In the genomic region with DNA sequence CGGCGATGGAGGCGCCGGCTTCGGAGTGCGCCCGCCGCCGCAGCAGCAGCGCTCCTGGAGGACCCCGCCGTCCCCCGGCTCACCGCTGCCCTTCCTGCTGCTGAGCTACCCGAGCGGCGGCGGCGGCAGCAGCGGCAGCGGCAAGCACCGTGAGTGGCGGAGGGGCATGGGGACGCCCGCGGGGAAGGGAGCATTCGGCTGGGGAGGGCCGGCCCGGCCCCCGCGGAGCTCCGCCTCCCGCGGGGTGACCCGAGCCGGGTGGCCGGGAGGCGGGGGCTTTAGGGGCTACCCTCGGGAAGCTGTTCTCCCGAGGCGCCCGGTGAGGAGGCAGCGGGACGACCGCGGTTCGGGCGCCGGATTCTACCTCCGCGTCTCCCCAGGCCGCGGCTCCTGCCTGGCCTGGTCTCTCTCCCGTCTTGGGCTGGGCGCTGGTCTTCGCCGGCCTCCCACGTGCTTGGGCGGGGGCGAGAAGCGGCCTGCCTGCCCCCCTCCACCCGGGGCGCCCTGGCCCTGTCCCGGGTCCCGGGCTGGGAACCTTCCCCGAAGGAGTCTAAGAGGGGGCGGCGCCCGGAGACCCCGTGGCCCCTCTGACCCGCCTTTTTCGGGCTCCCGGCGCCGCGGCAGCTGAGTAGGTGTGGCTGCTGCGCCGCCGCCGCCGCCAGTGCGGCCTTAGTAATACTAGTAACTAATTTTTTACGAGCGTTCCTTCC, we compare ENCODE assay signal across 8 cellular contexts. TPM values are rescaled to one million over a fixed set of nuclear protein-coding genes. Genes with fewer than 3 reads are reported as not detected.
A peak's percentile ranks its signal among the peaks of the same experiment; 100 is the strongest.
DNase-seq lines count a peak whose midpoint lies in the region; ATAC-seq and TF ChIP-seq lines count a peak whose summit lies in the region.

No MANE protein-coding gene starts in this region.

- H3K14ac ChIP-seq in neuronal stem cell (ENCODE audit: low read length): no peak overlapping the region

- H3K9ac ChIP-seq in HUES48 (ENCODE audit: low read depth, low read length) (peak overlapping the region; percentile 67), neuronal stem cell (ENCODE audit: low read depth, low read length, poor library complexity) (peak overlapping the region; percentile 93)

- no peak overlapping the region for H4K8ac ChIP-seq in neuronal stem cell (ENCODE audit: low read depth, low read length)

- H2BK12ac ChIP-seq in neuronal stem cell (ENCODE audit: low read length): no peak overlapping the region

- H2BK5ac ChIP-seq in neuronal stem cell (ENCODE audit: low read length): peak overlapping the region; percentile 93

- H3K79me1 ChIP-seq in neuronal stem cell (ENCODE audit: low read depth, low read length): no peaks in the 10 kb centered on the region

- no CpG with 5 or more reads among the region's 84 CpGs for WGBS in neuronal stem cell (ENCODE audit: extremely low coverage in 2 of 2, insufficient read length in 2 of 2, insufficient replicate concordance in 1 of 2), 2 donors

- H3K27me3 ChIP-seq in HUES48 (ENCODE audit: control insufficient read depth, insufficient read depth, low read length): no peaks in the 10 kb centered on the region
- H3K27me3 ChIP-seq in neuronal stem cell (ENCODE audit: control insufficient read depth in 3 of 3, insufficient read depth in 3 of 3, low read depth in 1 of 3, low read length in 3 of 3): no peaks in the 10 kb centered on the region
- H3K27me3 ChIP-seq in thoracic aorta (replicated peaks; ENCODE audit: insufficient read depth): no peaks in the 10 kb centered on the region

- TF ChIP-seq CTCF in thoracic aorta (IDR thresholded peaks at IDR 0.05): peak; percentile 22

- H3K9me3 ChIP-seq in HUES48 (ENCODE audit: control insufficient read depth, insufficient read depth, low read length): no peaks in the 10 kb centered on the region
- H3K9me3 ChIP-seq in neuronal stem cell (replicated peaks in 1 of 2; ENCODE audit: control insufficient read depth in 2 of 2, insufficient read depth in 1 of 2, low read depth in 1 of 2, low read length in 2 of 2): no peaks in the 10 kb centered on the region
- H3K9me3 ChIP-seq in thoracic aorta: no peaks in the 10 kb centered on the region

- peak overlapping the region; percentile 70 for H2AK5ac ChIP-seq in neuronal stem cell (ENCODE audit: low read depth, low read length)

- H3K18ac ChIP-seq in neuronal stem cell (ENCODE audit: low read length): peak overlapping the region; percentile 99

- H3K4me2 ChIP-seq in neuronal stem cell (ENCODE audit: insufficient read depth, low read length, poor library complexity, severe bottlenecking): peak overlapping the region; percentile 66

- H3K4me1 ChIP-seq in HUES48 (ENCODE audit: control insufficient read depth, insufficient read depth, low read length): peaks cover 20% of the 10 kb centered on the region; the same call in 1 of the 2 replicates
- peaks cover 9 to 16% of the 10 kb centered on the region in 2 donors for H3K4me1 ChIP-seq in neuronal stem cell (ENCODE audit: control insufficient read depth in 2 of 2, insufficient read depth in 1 of 2, low read depth in 1 of 2, low read length in 2 of 2)
- H3K4me1 ChIP-seq in thoracic aorta (ENCODE audit: control insufficient read depth in 1 of 2, low read depth in 2 of 2): peaks cover 10 to 15% of the 10 kb centered on the region in 2 donors

- H2AFZ ChIP-seq in neuronal stem cell (ENCODE audit: low read length): peak overlapping the region; percentile 95

- H3K4me3 ChIP-seq in HUES48 (ENCODE audit: low read depth, low read length): peak overlapping the region; percentile 75
- peak overlapping the region; percentile 90 to 96 for H3K4me3 ChIP-seq in neuronal stem cell (ENCODE audit: low read length in 2 of 2)
- H3K4me3 ChIP-seq in thoracic aorta: peak overlapping the region; percentile 92

- no peaks in the 10 kb centered on the region for H3K36me3 ChIP-seq in HUES48 (ENCODE audit: control insufficient read depth, insufficient read depth, low read length)
- H3K36me3 ChIP-seq in neuronal stem cell (replicated peaks in 1 of 2; ENCODE audit: control insufficient read depth in 2 of 2, insufficient read depth in 2 of 2, low read length in 2 of 2): peaks cover 0 to 2% of the 10 kb centered on the region in 2 donors
- no peaks in the 10 kb centered on the region for H3K36me3 ChIP-seq in thoracic aorta

- H3K27ac ChIP-seq in HUES48 (ENCODE audit: low read depth, low read length) (peak overlapping the region; percentile 92), neuronal stem cell (replicated peaks; ENCODE audit: low read length) (peak overlapping the region; percentile 67), thoracic aorta (peak overlapping the region; percentile 94 to 97)

- H3K23ac ChIP-seq in neuronal stem cell (ENCODE audit: low read depth, low read length, poor library complexity): peak overlapping the region; percentile 98

- peak overlapping the region; percentile 94 for H2BK15ac ChIP-seq in neuronal stem cell (ENCODE audit: low read length)

- H2BK120ac ChIP-seq in neuronal stem cell (ENCODE audit: low read depth, low read length): peak overlapping the region; percentile 31

- ATAC-seq in GM21526 (IDR thresholded peaks at IDR 0.05; ENCODE audit: low FRiP score, unreplicated experiment): peak; percentile 56
- ATAC-seq in thoracic aorta (ENCODE audit: insufficient number of reproducible peaks, low FRiP score, low read depth): peak; percentile 48

- H3K4ac ChIP-seq in neuronal stem cell (ENCODE audit: low read length): no peak overlapping the region

- peak; percentile 69 for DNase-seq in Daoy (ENCODE audit: low read depth)
- DNase-seq in SHP77 (lab: John Stamatoyannopoulos, UW): peak; percentile 28 to 65
- DNase-seq in activated gamma-delta T cell treated with anti-CD3 and anti-CD28 coated beads, Interleukin-2, amount 50 U/mL, for 16 hours (ENCODE audit: low read depth): peak; percentile 57
- peak; percentile 59 for DNase-seq in foreskin melanocyte
- DNase-seq in neuronal stem cell (ENCODE audit: low spot score): peak; percentile 72
- DNase-seq in thoracic aorta (ENCODE audit: low spot score): peak; percentile 38

- H4K91ac ChIP-seq in neuronal stem cell (ENCODE audit: low read depth, low read length, poor library complexity): peak overlapping the region; percentile 79

RNA-seq across cellular contexts. Expression of gene RUFY3, which starts 16.5 kb away (rescaled TPM):
- total RNA-seq in Daoy (2014; rRNA removed; shearing (Covaris generic)): 8.3 and 13.9 TPM in 2 replicates
- polyA plus RNA-seq in neuronal stem cell (2013, experiment 1 of 2): 42.1 TPM
- 41.9 TPM for polyA plus RNA-seq in neuronal stem cell (2013, experiment 2 of 2)
- total RNA-seq in thoracic aorta: 10 to 100 TPM; 72.7 to 100.0 TPM

RNA-seq across cellular contexts. Expression of gene UTP3, which starts 17.0 kb away (rescaled TPM):
- total RNA-seq in Daoy (2014; rRNA removed; shearing (Covaris generic)): 15.7 and 20.0 TPM in 2 replicates
- polyA plus RNA-seq in neuronal stem cell (2013, experiment 1 of 2): 29.3 TPM
- polyA plus RNA-seq in neuronal stem cell (2013, experiment 2 of 2): 29.9 TPM
- 10 to 100 TPM; 15.2 to 32.6 TPM for total RNA-seq in thoracic aorta

RNA-seq across cellular contexts. Expression of gene JCHAIN, which starts 39.0 kb away (rescaled TPM):
- total RNA-seq in Daoy (2014; rRNA removed; shearing (Covaris generic)): not detected in 2 replicates
- 0.03 TPM for polyA plus RNA-seq in neuronal stem cell (2013, experiment 1 of 2)
- not detected for polyA plus RNA-seq in neuronal stem cell (2013, experiment 2 of 2)
- 1 to 10 TPM; 1.6 to 7.9 TPM for total RNA-seq in thoracic aorta

Comparison
In these comparisons a context has a peak if more than half of its experiments do, and no peak if none do; other contexts are left out.
1. Peak in every context shown above with its lines: DNase-seq, ATAC-seq, H3K4me3 ChIP-seq and H3K27ac ChIP-seq.